ENCODE assay signal across 21 cellular contexts in the genomic region with DNA sequence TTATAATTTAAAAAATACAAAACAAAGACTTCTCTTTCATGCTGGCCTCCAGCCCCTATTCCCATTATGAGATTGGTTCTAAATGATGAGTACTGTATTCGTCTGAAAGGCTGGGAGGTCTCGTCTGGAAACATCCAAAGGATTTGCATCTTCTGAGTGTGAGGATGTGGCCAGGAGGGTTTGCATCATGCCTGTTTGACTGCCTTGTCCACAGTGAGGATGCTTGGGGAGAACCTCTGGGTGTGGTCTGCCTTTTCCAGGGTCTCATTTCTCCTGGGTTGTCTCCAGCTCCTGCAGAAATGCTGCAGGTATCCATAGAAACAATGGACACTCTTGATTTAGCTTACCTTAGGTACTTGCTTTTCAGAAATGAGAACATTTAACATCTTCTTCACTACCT. TPM values are rescaled to one million over a fixed set of nuclear protein-coding genes. Genes with fewer than 3 reads are reported as not detected.
"Had no signal": no experiment of that assay in that cellular context is flagged by ENCODE, and none has a peak within 500 bp of the region (broad histone marks: within the 10 kb centered on the region; RNA-seq: fewer than 3 reads in every experiment).

No MANE protein-coding gene starts in this region.

- H3K36me3 ChIP-seq: MG63, SJSA1 had no signal

- H3K9me3 ChIP-seq: MG63, SJSA1 had no signal

- H3K27me3 ChIP-seq: SJSA1 had no signal

- H3K27ac ChIP-seq: SJSA1, SK-N-MC had no signal

- H3K4me1 ChIP-seq: SJSA1 had no signal

- H3K4me3 ChIP-seq: MG63, SJSA1, SK-N-MC had no signal

- DNase-seq: IMR-90, Karpas-422, KG1, MG63, NCI-H1092, NCI-H1105 treated with DMSO at 0.1 percent for 48 hours, NCI-H1417 treated with DMSO at 0.1 percent for 48 hours, NCI-H187, NCI-H2029, NCI-H2081 treated with DMSO at 0.1 percent for 48 hours, NCI-H2227 treated with DMSO at 0.1 percent for 48 hours, NCI-H524, NCI-H526 treated with DMSO at 0.1 percent for 48 hours, NCI-H748 treated with DMSO at 0.1 percent for 48 hours, Right ventricle myocardium superior, RPMI8226, SIG-M5 had no signal

RNA-seq across cellular contexts. Expression of a gene that starts 26.4 kb away (rescaled TPM):
- total RNA-seq: HepG2, HT1080, IMR-90 had no signal
